In the genomic region with DNA sequence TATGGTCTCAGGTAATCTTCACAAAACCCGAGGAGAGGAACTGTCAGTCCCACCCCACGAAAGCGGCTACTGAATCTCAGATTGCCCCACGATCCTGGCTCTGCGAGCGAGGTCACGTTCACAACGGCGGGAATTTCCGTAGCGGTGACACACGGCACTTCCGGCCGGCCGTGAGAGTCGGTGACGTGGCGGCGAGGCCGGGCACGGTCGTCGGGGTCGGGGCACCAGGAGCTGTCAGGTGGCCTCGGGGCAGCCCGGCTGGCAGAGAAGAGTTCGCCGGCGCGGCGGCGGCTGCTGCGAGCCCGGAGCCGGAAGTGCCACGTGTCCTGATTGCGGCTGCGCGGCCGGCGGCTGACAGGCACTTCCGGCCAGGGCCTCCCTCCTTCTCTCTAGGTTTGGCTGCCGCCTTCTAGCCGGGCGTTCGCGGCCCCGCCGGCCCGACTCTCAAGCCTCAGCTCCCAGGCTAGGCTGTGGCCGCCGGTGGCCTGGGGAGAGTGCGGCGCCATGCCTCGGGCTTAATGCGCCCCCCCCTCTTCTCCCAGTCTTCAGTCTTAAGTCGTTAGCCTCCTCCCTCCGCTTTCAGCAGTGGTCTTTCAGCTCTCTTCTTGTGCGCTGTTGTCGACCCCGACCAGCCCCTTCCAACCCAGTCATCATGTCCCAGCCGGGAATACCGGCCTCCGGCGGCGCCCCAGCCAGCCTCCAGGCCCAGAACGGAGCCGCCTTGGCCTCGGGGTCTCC, we compare ENCODE assay signal across 9 cellular contexts. TPM values are rescaled to one million over a fixed set of nuclear protein-coding genes. Genes with fewer than 3 reads are reported as not detected.
A peak's percentile ranks its signal among the peaks of the same experiment; 100 is the strongest.
DNase-seq lines count a peak whose midpoint lies in the region; ATAC-seq, FAIRE-seq and TF ChIP-seq lines count a peak whose summit lies in the region.
"Had no signal": no experiment of that assay in that cellular context is flagged by ENCODE, and none has a peak within 500 bp of the region (broad histone marks: within the 10 kb centered on the region; RNA-seq: fewer than 3 reads in every experiment).

Gene SEC24A (plus strand): TSS at position 361 of the 738 bp plus-strand sequence. CDS start 292 bp downstream, at position 653.

- H3K9me3 ChIP-seq in kidney (ENCODE audit: control insufficient read depth in 1 of 2, low read length in 2 of 2), result no peaks in the 10 kb centered on the region

- H3K4me3 ChIP-seq in AG10803 (ENCODE audit: low read length) (peak within 1 kb of the TSS; percentile 100), kidney (ENCODE audit: low read length in 2 of 2) (peak within 1 kb of the TSS; percentile 99 to 100)

- TF ChIP-seq CTCF in AG10803 (conservative IDR thresholded peaks at IDR 0.05; ENCODE audit: low read length) (no peak), kidney (IDR thresholded peaks at IDR 0.05; ENCODE audit: borderline replicate concordance, extremely low read depth, insufficient read depth) (no peak)

- H3K36me3 ChIP-seq in kidney (ENCODE audit: control insufficient read depth in 1 of 2, insufficient read depth in 2 of 2, low read length in 2 of 2), result no peaks in the 10 kb centered on the region

- FAIRE-seq in kidney (lab: Jason Lieb, UNC), result no peak
- FAIRE-seq: TTC549 had no signal

- peak within 1 kb of the TSS; percentile 97 to 98 for H3K27ac ChIP-seq in kidney (ENCODE audit: low read depth in 2 of 2, low read length in 2 of 2)

- H3K4me1 ChIP-seq in kidney (ENCODE audit: control insufficient read depth in 1 of 2, insufficient read depth in 1 of 2, low read depth in 1 of 2, low read length in 2 of 2), result peaks cover 4% of the 10 kb centered on the region in 2 donors

- peak within 1 kb of the TSS; percentile 93 to 100 for H3K9ac ChIP-seq in kidney (ENCODE audit: low read length in 2 of 2)

- intact Hi-C loops in kidney (cut with DNase I), result no loop called here

- ATAC-seq in GM19025 (IDR thresholded peaks at IDR 0.05; ENCODE audit: low read depth, unreplicated experiment), result peak; percentile 81
- peak; percentile 83 for ATAC-seq in HG03280 (IDR thresholded peaks at IDR 0.05; ENCODE audit: unreplicated experiment)

- DNase-seq in AG10803 (ENCODE audit: low read depth), result peak; percentile 89
- peak; percentile 65 for DNase-seq in NCI-H510A (lab: John Stamatoyannopoulos, UW)
- peak; percentile 72 to 81 for DNase-seq in activated CD4-positive, alpha-beta T cell treated with anti-CD3 and anti-CD28 coated beads for 24 hours (ENCODE audit: low read depth in 2 of 2)
- DNase-seq in cerebellum (ENCODE audit: low spot score), result peak; percentile 91
- peak; percentile 96 for DNase-seq in kidney
- DNase-seq in stimulated activated CD4-positive, alpha-beta T cell treated with anti-CD3 and anti-CD28 coated beads, Interleukin-15, amount 100 ng/mL, for 24 hours, result peak; percentile 92

RNA-seq across cellular contexts. Expression of gene SEC24A, which starts in this region (rescaled TPM):
- 23.4 TPM for total RNA-seq in cerebellum
- total RNA-seq in kidney, result 21.2 TPM
- 2.8 TPM for polyA plus RNA-seq in kidney (ENCODE audit: insufficient read depth, low read depth, low replicate concordance)

Comparison
In these comparisons a context has a peak if more than half of its experiments do, and no peak if none do; other contexts are left out.
1. Peak in every context shown above with its lines: DNase-seq, ATAC-seq, H3K4me3 ChIP-seq and H3K27ac ChIP-seq.